ENCODE assay signal across 1 cellular context in genomic region chrX:40175416-40176255, GRCh38.
A peak's percentile ranks its signal among the peaks of the same experiment; 100 is the strongest.
TF ChIP-seq lines count a peak whose summit lies in the region.

No MANE protein-coding gene starts in this region.

TF ChIP-seq in HepG2, 621 proteins besides CTCF, POLR2A, EP300 and RAD21 (continued from another document and continues in another):
- TF ChIP-seq ZGPAT (CRISPR knock-in tag; IDR thresholded peaks at IDR 0.05): peak; percentile 59
- TF ChIP-seq SNAI1 (CRISPR knock-in tag; IDR thresholded peaks at IDR 0.05; ENCODE audit: borderline replicate concordance): no peak
- peak; percentile 47; the same call in 1 of the 2 replicates for TF ChIP-seq ZFP91 (CRISPR knock-in tag; IDR thresholded peaks at IDR 0.05; ENCODE audit: borderline replicate concordance)
- 0 out of 2 replicates have a peak, but pooled peaks have one; percentile 35 for TF ChIP-seq ZNF639 (CRISPR knock-in tag; conservative IDR thresholded peaks at IDR 0.05)
- no peak for TF ChIP-seq ZNF264 (CRISPR knock-in tag; IDR thresholded peaks at IDR 0.05)
- TF ChIP-seq POGK (CRISPR knock-in tag; conservative IDR thresholded peaks at IDR 0.05): peak; percentile 57
- no peak for TF ChIP-seq MNT (IDR thresholded peaks at IDR 0.05)
- peak; percentile 37; the same call in 1 of the 2 replicates for TF ChIP-seq ZMYM4 (CRISPR knock-in tag; IDR thresholded peaks at IDR 0.05)
- TF ChIP-seq THAP8 (CRISPR knock-in tag; IDR thresholded peaks at IDR 0.05; ENCODE audit: borderline replicate concordance): no peak
- TF ChIP-seq REST (IDR thresholded peaks at IDR 0.05; ENCODE audit: borderline replicate concordance in 1 of 2, low read depth in 1 of 2, low read length in 2 of 2): no peak; a peak in 1 of 4 replicates
- TF ChIP-seq ELK4 (CRISPR knock-in tag; IDR thresholded peaks at IDR 0.05; ENCODE audit: borderline replicate concordance): no peak
- TF ChIP-seq SAP130 (CRISPR knock-in tag; IDR thresholded peaks at IDR 0.05; ENCODE audit: low read depth): peak; percentile 56
- no peak for TF ChIP-seq ZNF256 (CRISPR knock-in tag; conservative IDR thresholded peaks at IDR 0.05)
- TF ChIP-seq PPARG (CRISPR knock-in tag; conservative IDR thresholded peaks at IDR 0.05): no peak
- no peak for TF ChIP-seq EHMT2 (IDR thresholded peaks at IDR 0.05; ENCODE audit: borderline replicate concordance, low read depth, low read length)
- TF ChIP-seq ZNF710 (CRISPR knock-in tag; IDR thresholded peaks at IDR 0.05; ENCODE audit: borderline replicate concordance): no peak; the same call in 1 of the 2 replicates
- peak; percentile 81; the same call in 1 of the 2 replicates for TF ChIP-seq BATF2 (CRISPR knock-in tag; IDR thresholded peaks at IDR 0.05)
- no peak for TF ChIP-seq SIN3B (IDR thresholded peaks at IDR 0.05; ENCODE audit: low read length)
- TF ChIP-seq ZNF101 (CRISPR knock-in tag; IDR thresholded peaks at IDR 0.05; ENCODE audit: borderline replicate concordance, low read depth): no peak
- TF ChIP-seq REL (CRISPR knock-in tag; conservative IDR thresholded peaks at IDR 0.05): 0 out of 2 replicates have a peak, but pooled peaks have one; percentile 56
- TF ChIP-seq MED1 (CRISPR knock-in tag; IDR thresholded peaks at IDR 0.05): no peak
- TF ChIP-seq SP5 (CRISPR knock-in tag; IDR thresholded peaks at IDR 0.05; ENCODE audit: borderline replicate concordance, low read depth): peak; percentile 31; the same call in 1 of the 2 replicates
- peak; percentile 48; the same call in 1 of the 2 replicates for TF ChIP-seq ZNF614 (CRISPR knock-in tag; IDR thresholded peaks at IDR 0.05; ENCODE audit: borderline replicate concordance)
- TF ChIP-seq FOXK2 (IDR thresholded peaks at IDR 0.05): no peak
- TF ChIP-seq HNF4G (IDR thresholded peaks at IDR 0.05; ENCODE audit: borderline replicate concordance, low read depth, low read length): no peak
- 0 out of 2 replicates have a peak, but pooled peaks have one; percentile 18 for TF ChIP-seq HNF4G (CRISPR knock-in tag; IDR thresholded peaks at IDR 0.05; ENCODE audit: borderline replicate concordance, low read depth)
- no peak for TF ChIP-seq ZKSCAN1 (IDR thresholded peaks at IDR 0.05; ENCODE audit: low read length)
- TF ChIP-seq E2F2 (CRISPR knock-in tag; IDR thresholded peaks at IDR 0.05; ENCODE audit: borderline replicate concordance): no peak
- TF ChIP-seq ZFP62 (CRISPR knock-in tag; IDR thresholded peaks at IDR 0.05): no peak
- TF ChIP-seq ZNF432 (CRISPR knock-in tag; IDR thresholded peaks at IDR 0.05; ENCODE audit: borderline replicate concordance): no peak
